11 cellular contexts compared by ENCODE assay signal in the genomic region with DNA sequence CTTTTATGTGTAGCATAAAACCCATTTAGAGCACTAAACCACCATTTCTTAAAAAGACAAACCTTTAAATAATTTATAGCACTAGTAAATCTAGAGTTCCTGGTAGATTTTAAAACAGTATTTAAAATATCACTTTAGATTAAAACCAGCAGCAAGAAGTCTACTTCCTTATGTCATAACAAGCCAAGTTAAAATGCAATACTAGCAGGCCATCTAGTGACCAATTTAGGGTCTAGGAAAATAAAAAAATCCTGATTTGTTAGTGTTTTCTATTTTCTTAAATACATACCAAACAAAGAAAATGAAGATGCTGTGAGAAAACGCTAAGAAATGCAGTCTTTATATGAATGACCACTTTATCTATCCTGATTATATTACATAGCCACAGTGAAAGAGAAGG. TPM values are rescaled to one million over a fixed set of nuclear protein-coding genes. Genes with fewer than 3 reads are reported as not detected.
A peak's percentile ranks its signal among the peaks of the same experiment; 100 is the strongest.
DNase-seq lines count a peak whose midpoint lies in the region; ATAC-seq and TF ChIP-seq lines count a peak whose summit lies in the region.
"Had no signal": no experiment of that assay in that cellular context is flagged by ENCODE, and none has a peak within 500 bp of the region (broad histone marks: within the 10 kb centered on the region; RNA-seq: fewer than 3 reads in every experiment).

No MANE protein-coding gene starts in this region.

- no peak overlapping the region for H3K27ac Mint-ChIP-seq in activated naive CD8-positive, alpha-beta T cell treated with anti-CD3 and anti-CD28 coated beads for 36 hours
- H3K27ac Mint-ChIP-seq: activated naive CD8-positive, alpha-beta T cell treated with anti-CD3 and anti-CD28 coated beads, Interleukin-2, amount 10 ng/mL, durations not matched to agents 7 days and 5 days had no signal

- H3K4me2 ChIP-seq in IMR-90 (ENCODE audit: low read depth, low read length) = no peak overlapping the region

- no peaks in the 10 kb centered on the region for H3K36me3 ChIP-seq in A673 (ENCODE audit: insufficient read depth, low read length, poor library complexity, severe bottlenecking)
- no peaks in the 10 kb centered on the region for H3K36me3 ChIP-seq in IMR-90 (ENCODE audit: control insufficient read depth, insufficient read depth, low read length)
- no peaks in the 10 kb centered on the region for H3K36me3 ChIP-seq in kidney epithelial cell (ENCODE audit: control insufficient read depth, insufficient read depth, low read length)
- H3K36me3 ChIP-seq in testis (ENCODE audit: low read depth, missing control alignments) = no peaks in the 10 kb centered on the region

- H3K4me3 Mint-ChIP-seq in activated naive CD8-positive, alpha-beta T cell treated with anti-CD3 and anti-CD28 coated beads for 36 hours = no peak overlapping the region
- H3K4me3 Mint-ChIP-seq: activated naive CD8-positive, alpha-beta T cell treated with anti-CD3 and anti-CD28 coated beads, Interleukin-2, amount 10 ng/mL, durations not matched to agents 7 days and 5 days had no signal

- H3K4ac ChIP-seq in IMR-90 (ENCODE audit: low read depth, low read length) = no peak overlapping the region

- H2BK120ac ChIP-seq in IMR-90 (ENCODE audit: low read depth, low read length) = no peak overlapping the region

- no peak overlapping the region for H4K91ac ChIP-seq in IMR-90 (ENCODE audit: insufficient read depth, low read depth, low read length)

- H3K36me3 Mint-ChIP-seq in activated naive CD8-positive, alpha-beta T cell treated with anti-CD3 and anti-CD28 coated beads for 36 hours = no peaks in the 10 kb centered on the region
- H3K36me3 Mint-ChIP-seq: activated naive CD8-positive, alpha-beta T cell treated with anti-CD3 and anti-CD28 coated beads, Interleukin-2, amount 10 ng/mL, durations not matched to agents 7 days and 5 days had no signal

- H2BK20ac ChIP-seq in IMR-90 (ENCODE audit: low read depth, low read length) = no peak overlapping the region

- no peak overlapping the region for H2BK15ac ChIP-seq in IMR-90 (ENCODE audit: low read depth, low read length)

- H3K4me1 ChIP-seq in A673 (ENCODE audit: insufficient read depth, low read length, poor library complexity, severe bottlenecking) (peaks cover 9% of the 10 kb centered on the region), IMR-90 (ENCODE audit: control insufficient read depth, insufficient read depth, low read length) (peaks cover 2% of the 10 kb centered on the region; the same call in 1 of the 2 replicates), testis (peaks cover 3% of the 10 kb centered on the region)

- DNase-seq in A673 (ENCODE audit: low spot score) (peak; percentile 54), IMR-90 (peak; percentile 55), kidney epithelial cell (ENCODE audit: low read depth) (no peak), testis (no peak)
- no peak for DNase-seq in activated naive CD8-positive, alpha-beta T cell treated with anti-CD3 and anti-CD28 coated beads for 36 hours
- no peak for DNase-seq in stimulated activated CD4-positive, alpha-beta T cell treated with anti-CD3 and anti-CD28 coated beads, Interleukin-12 subunit alpha, Interleukin-12 subunit beta, amount 100 ng/mL, for 4 hours
- DNase-seq: activated naive CD8-positive, alpha-beta T cell treated with anti-CD3 and anti-CD28 coated beads, Interleukin-2, amount 10 ng/mL, durations not matched to agents 7 days and 5 days; NCI-H510A; stimulated activated CD8-positive, alpha-beta memory T cell treated with anti-CD3 and anti-CD28 coated beads, Interleukin-4, amount 100 ng/mL, for 48 hours had no signal

- no peak for TF ChIP-seq POLR2A in IMR-90 (IDR thresholded peaks at IDR 0.05; ENCODE audit: low read depth, low read length)
- no peak for TF ChIP-seq POLR2A in testis (IDR thresholded peaks at IDR 0.05)

- no peaks in the 10 kb centered on the region for H4K20me1 ChIP-seq in IMR-90 (ENCODE audit: insufficient read depth, low read length)

- dilution Hi-C loops in IMR-90 (cut with HindIII; ENCODE audit: low sequenced_read_pairs, unreplicated experiment) = no loop called here

- H3K9me1 ChIP-seq in IMR-90 (ENCODE audit: insufficient read depth, low read length) = no peaks in the 10 kb centered on the region

- no peak overlapping the region for H3K18ac ChIP-seq in IMR-90 (ENCODE audit: low read depth, low read length)

- POLR2A ChIA-PET in A673 (lab: Charles Lee; ENCODE audit: low non-redundant PET) = no interaction called here
- POLR2A ChIA-PET in IMR-90 (lab: Charles Lee; ENCODE audit: unreplicated experiment) = no interaction called here

- peaks cover 4% of the 10 kb centered on the region in 2 experiments; a peak in 1 of 4 replicates for H3K79me1 ChIP-seq in IMR-90 (ENCODE audit: low read depth in 1 of 2, low read length in 2 of 2)

- no peak overlapping the region for H3K27ac ChIP-seq in A673 (ENCODE audit: low read depth, low read length, poor library complexity, severe bottlenecking)
- no peak overlapping the region for H3K27ac ChIP-seq in IMR-90 (ENCODE audit: insufficient read depth, low read length)
- no peak overlapping the region for H3K27ac ChIP-seq in testis

- no peaks in the 10 kb centered on the region for H3K27me3 Mint-ChIP-seq in activated naive CD8-positive, alpha-beta T cell treated with anti-CD3 and anti-CD28 coated beads for 36 hours
- H3K27me3 Mint-ChIP-seq: activated naive CD8-positive, alpha-beta T cell treated with anti-CD3 and anti-CD28 coated beads, Interleukin-2, amount 10 ng/mL, durations not matched to agents 7 days and 5 days had no signal

- H2AFZ ChIP-seq in IMR-90 (replicated peaks; ENCODE audit: low read length, poor library complexity) = no peak overlapping the region

- H3K4me3 ChIP-seq in A673 (ENCODE audit: low read depth, low read length, poor library complexity, severe bottlenecking) (no peak overlapping the region), IMR-90 (ENCODE audit: insufficient read depth, low read depth, low read length) (no peak overlapping the region), WI38 (ENCODE audit: low read depth, low read length) (no peak overlapping the region), kidney epithelial cell (ENCODE audit: low read depth, low read length) (no peak overlapping the region), testis (no peak overlapping the region)

- H3K9me3 Mint-ChIP-seq in activated naive CD8-positive, alpha-beta T cell treated with anti-CD3 and anti-CD28 coated beads for 36 hours = no peaks in the 10 kb centered on the region
- H3K9me3 Mint-ChIP-seq: activated naive CD8-positive, alpha-beta T cell treated with anti-CD3 and anti-CD28 coated beads, Interleukin-2, amount 10 ng/mL, durations not matched to agents 7 days and 5 days had no signal

- H2BK5ac ChIP-seq in IMR-90 (ENCODE audit: low read depth, low read length, poor library complexity, severe bottlenecking) = no peak overlapping the region

- CTCF ChIA-PET in A673 (lab: Charles Lee) = no interaction called here
- CTCF ChIA-PET in IMR-90 (lab: Yijun Ruan, JAX) = interaction anchor here (0.8 kb wide), 1 partner anchor 448 kb away, joined by 3 read pairs; no protein-coding TSS in a partner anchor

- no peak overlapping the region for H3K56ac ChIP-seq in IMR-90 (ENCODE audit: extremely low read depth, insufficient read depth, low read length)

- intact Hi-C loops in A673 (cut with micrococcal nuclease; ENCODE audit: unreplicated experiment) (loop anchor here (10.0 kb wide), 3 partner anchors 281 to 631 kb away; a partner anchor contains a TSS), IMR-90 (cut with micrococcal nuclease) (loop anchor here (1.0 to 10.0 kb wide), 7 partner anchors 246 to 1295 kb away; a partner anchor contains a TSS), testis (cut with DNase I; ENCODE audit: low total_unique reads) (no loop called here)

- H4K8ac ChIP-seq in IMR-90 (ENCODE audit: low read depth in 2 of 2, low read length in 2 of 2) = no peak overlapping the region

- ATAC-seq in IMR-90 (ENCODE audit: low read depth) = peak; percentile 68
- no peak for ATAC-seq in GM18502 (IDR thresholded peaks at IDR 0.05; ENCODE audit: poor library complexity, unreplicated experiment)

- WGBS in IMR-90 (ENCODE audit: extremely low coverage in 2 of 2, insufficient read length in 1 of 2), 2 experiments = no CpG with 5 or more reads among the region's 1 CpG
- 41 to 52% methylated on average over 1 of the region's 1 CpG for WGBS in testis, 2 donors

- no peak overlapping the region for H3K23ac ChIP-seq in IMR-90 (ENCODE audit: low read depth, low read length)

- no peaks in the 10 kb centered on the region for H3K9me3 ChIP-seq in A673 (ENCODE audit: low read depth, low read length, poor library complexity, severe bottlenecking)
- no peaks in the 10 kb centered on the region for H3K9me3 ChIP-seq in IMR-90 (ENCODE audit: control insufficient read depth, insufficient read depth, low read length)
- H3K9me3 ChIP-seq in testis = no peaks in the 10 kb centered on the region

- TF ChIP-seq CTCF in A673 (conservative IDR thresholded peaks at IDR 0.05; ENCODE audit: low read depth, low read length) (peak; percentile 52), IMR-90 (conservative IDR thresholded peaks at IDR 0.05; ENCODE audit: low read depth, low read length) (peak; percentile 66), WI38 (IDR thresholded peaks at IDR 0.05; ENCODE audit: low read depth, low read length) (peak; percentile 8; the same call in 1 of the 2 replicates), kidney epithelial cell (IDR thresholded peaks at IDR 0.05; ENCODE audit: insufficient read depth, low read length, poor library complexity, severe bottlenecking) (peak; percentile 28), testis (IDR thresholded peaks at IDR 0.05) (no peak)

- H3K27me3 ChIP-seq in A673 (replicated peaks; ENCODE audit: insufficient read depth, low read depth, low read length, poor library complexity) (no peaks in the 10 kb centered on the region), IMR-90 (ENCODE audit: control insufficient read depth, insufficient read depth, low read length) (no peaks in the 10 kb centered on the region), kidney epithelial cell (ENCODE audit: control insufficient read depth, insufficient read depth, low read length) (no peaks in the 10 kb centered on the region), testis (no peaks in the 10 kb centered on the region)

- in situ Hi-C loops in IMR-90 (cut with MboI; ENCODE audit: low sequenced_read_pairs) = loop anchor here (25.0 kb wide), 1 partner anchor 629 kb away; a partner anchor contains a TSS

- no peaks in the 10 kb centered on the region for H3K4me1 Mint-ChIP-seq in activated naive CD8-positive, alpha-beta T cell treated with anti-CD3 and anti-CD28 coated beads for 36 hours
- H3K4me1 Mint-ChIP-seq: activated naive CD8-positive, alpha-beta T cell treated with anti-CD3 and anti-CD28 coated beads, Interleukin-2, amount 10 ng/mL, durations not matched to agents 7 days and 5 days had no signal

- no peak overlapping the region for H3K14ac ChIP-seq in IMR-90 (replicated peaks; ENCODE audit: low read depth, low read length)

- peak; percentile 62 for TF ChIP-seq RAD21 in IMR-90 (IDR thresholded peaks at IDR 0.05; ENCODE audit: low read length)

- no peak overlapping the region for H2AK9ac ChIP-seq in IMR-90 (replicated peaks; ENCODE audit: low read depth, low read length, poor library complexity)

- BruUV-seq in A673 (replicated peaks; lab: Mats Ljungman, UMichigan) (no TSS peak), IMR-90 (replicated peaks; lab: Mats Ljungman, UMichigan) (no TSS peak)

- H3K9ac ChIP-seq in IMR-90 (ENCODE audit: low read depth, low read length) = no peak overlapping the region

- no peak overlapping the region for H4K5ac ChIP-seq in IMR-90 (ENCODE audit: low read depth, low read length)

- H2AK5ac ChIP-seq in IMR-90 (ENCODE audit: low read depth, low read length) = no peak overlapping the region

RNA-seq across cellular contexts. Expression of a gene that starts 53.9 kb away (rescaled TPM):
- 143 and 150 TPM in 2 replicates for total RNA-seq in A673 (2021)
- 82.8 and 90.5 TPM in 2 replicates for total RNA-seq in IMR-90 (2012; rRNA removed)
- polyA plus RNA-seq in IMR-90 (2012; rRNA removed) = 64.7 and 71.8 TPM in 2 replicates
- 33.3 and 39.9 TPM in 2 replicates for polyA plus RNA-seq in IMR-90 (2012; cell fraction: cytosol; rRNA removed)
- polyA plus RNA-seq in IMR-90 (2012; cell fraction: nucleus; rRNA removed; ENCODE audit: low replicate concordance) = 20.0 and 45.3 TPM in 2 replicates
- total RNA-seq in kidney epithelial cell = 44.7 and 60.3 TPM in 2 replicates
- total RNA-seq in activated naive CD8-positive, alpha-beta T cell treated with anti-CD3 and anti-CD28 coated beads for 36 hours = 10 to 100 TPM; 26.3 to 26.6 TPM
- total RNA-seq in testis = 10 to 100 TPM; 32.8 to 42.4 TPM
- 33.6 TPM for polyA plus RNA-seq in testis (ENCODE audit: insufficient read depth, low read depth, low replicate concordance)

Comparison
In these comparisons a context has a peak if more than half of its experiments do, and no peak if none do; other contexts are left out.
1. DNase-seq: peak in A673 (single experiment) and IMR-90 (single experiment); none in kidney epithelial cell (single experiment), activated naive CD8-positive, alpha-beta T cell treated with anti-CD3 and anti-CD28 coated beads for 36 hours (single experiment), stimulated activated CD4-positive, alpha-beta T cell treated with anti-CD3 and anti-CD28 coated beads, Interleukin-12 subunit alpha, Interleukin-12 subunit beta, amount 100 ng/mL, for 4 hours (single experiment) and testis (single experiment).
2. CTCF ChIP-seq: peak in A673 (single experiment), IMR-90 (single experiment), WI38 (single experiment) and kidney epithelial cell (single experiment); none in testis (0 of 3).